15 cellular contexts compared by ENCODE assay signal in the genomic region with DNA sequence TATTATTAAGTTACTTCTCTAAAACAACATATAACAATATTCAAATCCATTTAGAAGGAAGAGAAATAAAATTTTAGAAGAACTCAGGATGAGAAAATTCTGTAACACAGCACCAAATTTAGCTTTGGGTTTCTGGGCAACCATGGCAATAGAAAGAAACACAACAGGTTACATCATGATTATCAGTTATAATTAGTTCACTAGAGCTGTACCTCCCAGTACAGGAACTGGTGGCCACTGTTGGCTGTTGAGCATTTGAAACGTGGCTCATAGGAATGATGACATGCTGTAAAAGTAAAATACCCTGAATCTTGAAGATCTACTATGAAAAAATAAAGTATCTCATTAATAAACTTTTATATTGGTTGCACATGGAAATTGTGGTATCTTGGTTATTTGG.
"Had no signal": no experiment of that assay in that cellular context is flagged by ENCODE, and none has a peak within 500 bp of the region (broad histone marks: within the 10 kb centered on the region; RNA-seq: fewer than 3 reads in every experiment).

No MANE protein-coding gene starts in this region.

- H3K9me3 ChIP-seq: ovary, prostate gland, upper lobe of right lung had no signal

- H3K27ac ChIP-seq: ovary, upper lobe of right lung had no signal

- H3K4me3 ChIP-seq: ovary, prostate gland, upper lobe of right lung had no signal

- DNase-seq: activated CD4-positive, alpha-beta T cell treated with anti-CD3 and anti-CD28 coated beads for 1 hour; activated CD4-positive, alpha-beta T cell treated with anti-CD3 and anti-CD28 coated beads, Interleukin-2, amount 50 U/mL, for 1 hour; activated CD8-positive, alpha-beta T cell treated with anti-CD3 and anti-CD28 coated beads, Interleukin-2, amount 10 ng/mL, durations not matched to agents 7 days and 5 days; activated gamma-delta T cell; activated naive CD4-positive, alpha-beta T cell treated with anti-CD3 and anti-CD28 coated beads, Interleukin-2, amount 50 U/mL, for 16 hours; activated naive CD8-positive, alpha-beta T cell treated with anti-CD3 and anti-CD28 coated beads, Interleukin-2, amount 50 U/mL, for 24 hours; cortex of kidney; kidney; naive thymus-derived CD8-positive, alpha-beta T cell; ovary; stimulated activated CD4-positive, alpha-beta T cell treated with anti-CD3 and anti-CD28 coated beads, Interleukin-4, amount 100 ng/mL, for 24 hours; stimulated activated naive CD8-positive, alpha-beta T cell treated with anti-CD3 and anti-CD28 coated beads, Interleukin-15, Interleukin-2, amounts not matched to agents 100 U/mL and 50 U/mL, for 24 hours; upper lobe of right lung had no signal

- H3K4me1 ChIP-seq: upper lobe of right lung had no signal

- ATAC-seq: activated CD8-positive, alpha-beta T cell treated with anti-CD3 and anti-CD28 coated beads, Interleukin-2, amount 10 ng/mL, durations not matched to agents 7 days and 5 days; activated naive CD8-positive, alpha-beta T cell treated with anti-CD3 and anti-CD28 coated beads, Interleukin-2, amount 50 U/mL, for 24 hours; left lobe of liver; naive thymus-derived CD8-positive, alpha-beta T cell; stimulated activated naive CD8-positive, alpha-beta T cell treated with anti-CD3 and anti-CD28 coated beads, Interleukin-15, Interleukin-2, amounts not matched to agents 100 U/mL and 50 U/mL, for 24 hours; upper lobe of right lung had no signal

- H3K36me3 ChIP-seq: ovary, prostate gland, upper lobe of right lung had no signal

- H3K27me3 ChIP-seq: ovary, upper lobe of right lung had no signal
